In genomic region chr3:4977889-4978258, GRCh38 we compare ENCODE assay signal across 8 cellular contexts. TPM values are rescaled to one million over a fixed set of nuclear protein-coding genes. Genes with fewer than 3 reads are reported as not detected.
DNase-seq lines count a peak whose midpoint lies in the region; ATAC-seq and TF ChIP-seq lines count a peak whose summit lies in the region.

No MANE protein-coding gene starts in this region.

- H3K4me3 ChIP-seq in cardiac muscle cell (peak overlapping the region; percentile 67), epithelial cell of esophagus (ENCODE audit: low read length) (peak overlapping the region; percentile 43), parathyroid adenoma (ENCODE audit: low read depth, low read length) (peak overlapping the region; percentile 68)

- peak overlapping the region; percentile 78 for H2AFZ ChIP-seq in parathyroid adenoma

- H3K36me3 Mint-ChIP-seq in T-helper 2 cell treated with Interferon-gamma antibody and Interleukin-4, amounts not matched to agents 5 μg/mL and 100 μg/mL, for 36 hours (ENCODE audit: low read depth) = peaks cover 39% of the 10 kb centered on the region

- peaks cover under 1% of the 10 kb centered on the region for H3K36me3 ChIP-seq in cardiac muscle cell
- no peaks in the 10 kb centered on the region for H3K36me3 ChIP-seq in parathyroid adenoma (ENCODE audit: control insufficient read depth, insufficient read depth, low read length)

- H3K4me3 Mint-ChIP-seq in T-helper 2 cell treated with Interferon-gamma antibody and Interleukin-4, amounts not matched to agents 5 μg/mL and 100 μg/mL, for 36 hours = peak overlapping the region; percentile 97

- H3K27me3 ChIP-seq in cardiac muscle cell (no peaks in the 10 kb centered on the region), parathyroid adenoma (ENCODE audit: control insufficient read depth, insufficient read depth, low read length) (no peaks in the 10 kb centered on the region)

- H3K79me2 ChIP-seq in parathyroid adenoma = peaks cover 2% of the 10 kb centered on the region

- no peak for ATAC-seq in GM21360 (IDR thresholded peaks at IDR 0.05; ENCODE audit: unreplicated experiment)

- peaks cover 8% of the 10 kb centered on the region for H3K9me3 Mint-ChIP-seq in T-helper 2 cell treated with Interferon-gamma antibody and Interleukin-4, amounts not matched to agents 5 μg/mL and 100 μg/mL, for 36 hours

- DNase-seq in cardiac muscle cell (ENCODE audit: low read depth in 1 of 2, low spot score in 1 of 2) (no peak), cardiac septum (ENCODE audit: low spot score) (no peak), epithelial cell of esophagus (ENCODE audit: low read depth) (no peak), CD1c-positive myeloid dendritic cell (ENCODE audit: extremely low spot score) (no peak), posterior vena cava (ENCODE audit: low spot score) (no peak)
- DNase-seq in T-helper 2 cell treated with Interferon-gamma antibody and Interleukin-4, amounts not matched to agents 5 μg/mL and 100 μg/mL, for 36 hours (ENCODE audit: low spot score) = no peak

- peaks cover 42% of the 10 kb centered on the region for H3K4me1 Mint-ChIP-seq in T-helper 2 cell treated with Interferon-gamma antibody and Interleukin-4, amounts not matched to agents 5 μg/mL and 100 μg/mL, for 36 hours (ENCODE audit: low read depth)

- H3K9ac ChIP-seq in parathyroid adenoma = peak overlapping the region; percentile 88

- peak overlapping the region; percentile 89 for H3K4me2 ChIP-seq in parathyroid adenoma (ENCODE audit: low read length)

- no peaks in the 10 kb centered on the region for H3K9me3 ChIP-seq in cardiac muscle cell (ENCODE audit: low read depth)
- H3K9me3 ChIP-seq in parathyroid adenoma (ENCODE audit: control insufficient read depth, low read length) = no peaks in the 10 kb centered on the region

- peak overlapping the region; percentile 96 for H3K27ac Mint-ChIP-seq in T-helper 2 cell treated with Interferon-gamma antibody and Interleukin-4, amounts not matched to agents 5 μg/mL and 100 μg/mL, for 36 hours

- H3K27ac ChIP-seq in cardiac muscle cell (peak overlapping the region; percentile 97), parathyroid adenoma (peak overlapping the region; percentile 98)

- H3K4me1 ChIP-seq in cardiac muscle cell (ENCODE audit: low read depth) (peaks cover 28% of the 10 kb centered on the region), parathyroid adenoma (peaks cover 23% of the 10 kb centered on the region)

- TF ChIP-seq CTCF in cardiac muscle cell (IDR thresholded peaks at IDR 0.05; ENCODE audit: low read depth, low read length) (no peak), epithelial cell of esophagus (IDR thresholded peaks at IDR 0.05; ENCODE audit: insufficient read depth, low read depth, low read length, missing control alignments) (no peak), parathyroid adenoma (IDR thresholded peaks at IDR 0.05) (no peak)

- no peaks in the 10 kb centered on the region for H3K27me3 Mint-ChIP-seq in T-helper 2 cell treated with Interferon-gamma antibody and Interleukin-4, amounts not matched to agents 5 μg/mL and 100 μg/mL, for 36 hours (ENCODE audit: low read depth)

- intact Hi-C loops in cardiac septum (cut with DNase I) = loop anchor here (1.0 to 2.0 kb wide), 5 partner anchors 8 to 257 kb away; no protein-coding TSS in a partner anchor
- intact Hi-C loops in posterior vena cava (cut with DNase I) = loop anchor here in 1 of 2 donors (5.0 kb wide), 2 partner anchors 49 to 151 kb away; no protein-coding TSS in a partner anchor

RNA-seq across cellular contexts. Expression of gene BHLHE40, which starts 1.4 kb away (rescaled TPM):
- 15.3 and 18.4 TPM in 2 replicates for total RNA-seq in cardiac muscle cell
- 11.7 and 15.0 TPM in 2 replicates for polyA plus RNA-seq in cardiac muscle cell
- 71.5 TPM for total RNA-seq in cardiac septum
- 10 to 100 TPM; 87.8 to 89.9 TPM for total RNA-seq in posterior vena cava
